In genomic region chr10:131226831-131227740, GRCh38 we compare ENCODE assay signal across 21 cellular contexts.
"Had no signal": no experiment of that assay in that cellular context is flagged by ENCODE, and none has a peak within 500 bp of the region (broad histone marks: within the 10 kb centered on the region; RNA-seq: fewer than 3 reads in every experiment).

No MANE protein-coding gene starts in this region.

- H3K9me3 ChIP-seq: ascending aorta, body of pancreas, Peyer's patch had no signal

- H3K36me3 ChIP-seq: ascending aorta, Peyer's patch had no signal

- H3K4me1 ChIP-seq: ascending aorta, body of pancreas, Peyer's patch had no signal

- H3K4me3 ChIP-seq: ascending aorta, body of pancreas, Peyer's patch had no signal

- H3K27me3 ChIP-seq: ascending aorta, body of pancreas, Peyer's patch had no signal

- ATAC-seq: activated CD8-positive, alpha-beta memory T cell treated with anti-CD3 and anti-CD28 coated beads, Interleukin-2, amount 10 ng/mL, durations not matched to agents 7 days and 5 days; body of pancreas; T-helper 17 cell had no signal

- DNase-seq: activated B cell treated with CpG ODN at 0.5 μM for 24 hours; activated CD4-positive, alpha-beta T cell treated with anti-CD3 and anti-CD28 coated beads for 1 hour; activated CD4-positive, alpha-beta T cell treated with anti-CD3 and anti-CD28 coated beads, Interleukin-2, amount 10 ng/mL, durations not matched to agents 24 days and 14 days; activated CD4-positive, alpha-beta T cell treated with anti-CD3 and anti-CD28 coated beads, Interleukin-2, amount 50 U/mL, for 48 hours; activated CD8-positive, alpha-beta memory T cell treated with anti-CD3 and anti-CD28 coated beads, Interleukin-2, amount 10 ng/mL, durations not matched to agents 7 days and 5 days; activated effector memory CD4-positive, alpha-beta T cell treated with Interleukin-2 at 50 U/mL for 16 hours; activated naive CD4-positive, alpha-beta T cell; activated T-cell treated with anti-CD3 and anti-CD28 coated beads, Interleukin-2, amount 50 U/mL, for 24 hours; body of pancreas; central memory CD4-positive, alpha-beta T cell; KG1; NCI-H1048; NCI-H1694 treated with DMSO at 0.1 percent for 48 hours; NCI-H2029 treated with DMSO at 0.1 percent for 48 hours; NCI-H510A; NCI-H526 treated with DMSO at 0.1 percent for 48 hours; Peyer's patch; SIG-M5; T-helper 17 cell; T1000 had no signal

- H3K27ac ChIP-seq: ascending aorta, body of pancreas, Peyer's patch had no signal
